ENCODE assay signal across 8 cellular contexts in the genomic region with DNA sequence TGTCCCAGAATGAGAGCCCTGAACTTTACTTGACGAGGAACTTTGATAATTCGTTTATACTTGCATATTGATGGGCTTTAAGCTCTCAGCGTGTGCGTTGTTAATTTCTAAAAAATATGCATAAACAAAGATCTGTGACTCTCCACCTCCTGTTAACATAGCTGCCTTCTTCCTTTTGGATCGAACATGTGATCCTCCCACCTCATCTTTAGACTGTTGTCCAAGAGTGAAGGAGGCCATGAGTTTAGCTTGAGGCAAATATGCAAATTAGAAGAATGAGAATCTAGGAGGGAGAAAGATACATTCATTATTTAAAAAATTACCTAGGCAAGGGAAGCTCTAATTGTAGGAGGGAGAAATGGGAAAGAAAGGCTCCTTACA. TPM values are rescaled to one million over a fixed set of nuclear protein-coding genes. Genes with fewer than 3 reads are reported as not detected.
DNase-seq lines count a peak whose midpoint lies in the region; ATAC-seq and TF ChIP-seq lines count a peak whose summit lies in the region.

No MANE protein-coding gene starts in this region.

- H3K27ac ChIP-seq in PC-9 = peak overlapping the region; percentile 76

- BruUV-seq in PC-9 (replicated peaks; lab: Mats Ljungman, UMichigan) = no TSS peak

- POLR2A ChIA-PET in PC-9 (lab: Charles Lee; ENCODE audit: unreplicated experiment) = interaction anchor here (0.6 kb wide), 1 partner anchor 220 kb away, joined by 15 read pairs; no protein-coding TSS in a partner anchor

- H3K4me2 ChIP-seq in PC-9 = peak overlapping the region; percentile 95

- H3F3A ChIP-seq in PC-9 (ENCODE audit: insufficient read depth, low read depth) = no peaks in the 10 kb centered on the region

- peak overlapping the region; percentile 96 for H2AFZ ChIP-seq in PC-9
- H2AFZ ChIP-seq in neuron (ENCODE audit: low read depth, low read length) = peak overlapping the region; percentile 93

- no peaks in the 10 kb centered on the region for H3K9me2 ChIP-seq in PC-9 (ENCODE audit: insufficient read depth)

- H3K9me3 ChIP-seq in PC-9 (ENCODE audit: insufficient read depth, low read depth) (no peaks in the 10 kb centered on the region), endocrine pancreas (ENCODE audit: control insufficient read depth, low read length) (no peaks in the 10 kb centered on the region), neuron (ENCODE audit: low read length) (no peaks in the 10 kb centered on the region)

- CTCF ChIA-PET in PC-9 (lab: Charles Lee) = no interaction called here

- H3K27me3 ChIP-seq in GM06990 (replicated peaks; ENCODE audit: control insufficient read depth, insufficient read depth, low read length) (no peaks in the 10 kb centered on the region; the same call in 1 of the 2 replicates), PC-9 (ENCODE audit: insufficient read depth, low read depth) (no peaks in the 10 kb centered on the region), endocrine pancreas (ENCODE audit: control insufficient read depth, insufficient read depth, low read length) (no peaks in the 10 kb centered on the region), neuron (ENCODE audit: insufficient read depth, low read length) (no peaks in the 10 kb centered on the region)

- H3K36me3 ChIP-seq in GM06990 (ENCODE audit: control insufficient read depth, insufficient read depth, low read length) (no peaks in the 10 kb centered on the region), PC-9 (ENCODE audit: low read depth) (no peaks in the 10 kb centered on the region), endocrine pancreas (ENCODE audit: control insufficient read depth, insufficient read depth, low read length) (no peaks in the 10 kb centered on the region), neuron (ENCODE audit: insufficient read depth, low read length) (no peaks in the 10 kb centered on the region)

- H3K4me3 ChIP-seq in GM06990 (replicated peaks; ENCODE audit: low read depth, low read length) (peak overlapping the region; percentile 79), PC-9 (peak overlapping the region; percentile 74), endocrine pancreas (ENCODE audit: control insufficient read depth, insufficient read depth, low read length) (peak overlapping the region; percentile 97), neuron (ENCODE audit: low read length) (peak overlapping the region; percentile 81)

- peaks cover 26% of the 10 kb centered on the region for H3K79me2 ChIP-seq in PC-9 (ENCODE audit: low read depth)

- peak overlapping the region; percentile 86 for H3K9ac ChIP-seq in endocrine pancreas (ENCODE audit: control insufficient read depth, insufficient read depth, low read length)

- TF ChIP-seq CTCF in GM06990 (IDR thresholded peaks at IDR 0.05; ENCODE audit: insufficient read depth, low read length, poor library complexity, severe bottlenecking) (no peak), PC-9 (conservative IDR thresholded peaks at IDR 0.05) (no peak)

- intact Hi-C loops in PC-9 (cut with micrococcal nuclease; ENCODE audit: unreplicated experiment) = loop anchor here (2.0 kb wide), 1 partner anchor 32 kb away; the partner anchor contains the start of gene EML5

- no peaks in the 10 kb centered on the region for H4K20me1 ChIP-seq in PC-9 (ENCODE audit: insufficient read depth)

- peaks cover 10% of the 10 kb centered on the region for H3K4me1 ChIP-seq in PC-9 (replicated peaks; ENCODE audit: insufficient read depth)
- peaks cover 30% of the 10 kb centered on the region for H3K4me1 ChIP-seq in endocrine pancreas (ENCODE audit: control insufficient read depth, insufficient read depth, low read length)
- H3K4me1 ChIP-seq in neuron (ENCODE audit: insufficient read depth, low read length) = peaks cover 11% of the 10 kb centered on the region

- ATAC-seq in GM21447 (IDR thresholded peaks at IDR 0.05; ENCODE audit: unreplicated experiment) (no peak), HG02970 (IDR thresholded peaks at IDR 0.05; ENCODE audit: low FRiP score, unreplicated experiment) (no peak)

- DNase-seq in GM06990 (ENCODE audit: extremely low read depth, insufficient read length) (no peak), PC-9 (no peak), activated gamma-delta T cell (lab: John Stamatoyannopoulos, UW) (no peak), islet precursor cell (no peak)

RNA-seq across cellular contexts. Expression of gene TTC8, which starts 0.6 kb away (rescaled TPM):
- 8.1 and 8.5 TPM in 2 replicates for total RNA-seq in PC-9 (2021)

RNA-seq across cellular contexts. Expression of gene EML5, which starts 32.3 kb away (rescaled TPM):
- total RNA-seq in PC-9 (2021) = 0.43 and 0.46 TPM in 2 replicates
